Comparison of ENCODE assay signal across 1 cellular context in the genomic region with DNA sequence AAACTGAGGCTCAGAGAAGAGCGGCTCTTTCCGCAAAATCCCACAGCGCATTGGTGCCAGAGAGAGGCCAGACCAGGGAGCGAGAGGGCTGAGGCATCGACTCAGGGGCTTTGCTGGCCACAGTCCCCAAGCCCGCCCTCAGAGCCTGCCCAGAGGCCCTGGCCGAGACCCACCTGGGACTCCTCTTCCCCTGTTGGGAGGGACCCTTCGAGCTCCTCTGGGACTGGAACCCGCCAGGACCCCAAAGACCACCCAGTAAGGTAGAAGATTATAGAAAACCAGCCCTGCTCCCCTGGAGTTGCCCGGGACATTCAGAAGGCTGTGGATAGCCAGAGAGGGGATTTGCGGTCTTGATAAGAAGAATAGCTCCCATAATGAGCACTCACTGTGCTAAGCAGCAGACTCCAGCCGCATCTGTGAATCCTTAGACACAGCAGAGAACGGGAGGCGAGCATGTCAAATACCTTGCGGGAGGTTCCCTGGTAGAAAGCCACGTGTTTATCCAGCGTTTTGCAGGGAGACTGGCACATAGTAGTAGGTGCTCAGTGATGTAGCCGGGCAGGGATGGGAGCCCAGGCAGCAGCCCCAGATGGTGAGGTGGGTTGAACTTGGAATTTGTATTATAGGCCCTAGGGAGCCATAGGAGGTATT.
TF ChIP-seq lines count a peak whose summit lies in the region.

No MANE protein-coding gene starts in this region.

TF ChIP-seq in A549, 52 proteins besides CTCF, POLR2A, EP300 and RAD21 (continued from another document):
- TF ChIP-seq, protein P1, sequence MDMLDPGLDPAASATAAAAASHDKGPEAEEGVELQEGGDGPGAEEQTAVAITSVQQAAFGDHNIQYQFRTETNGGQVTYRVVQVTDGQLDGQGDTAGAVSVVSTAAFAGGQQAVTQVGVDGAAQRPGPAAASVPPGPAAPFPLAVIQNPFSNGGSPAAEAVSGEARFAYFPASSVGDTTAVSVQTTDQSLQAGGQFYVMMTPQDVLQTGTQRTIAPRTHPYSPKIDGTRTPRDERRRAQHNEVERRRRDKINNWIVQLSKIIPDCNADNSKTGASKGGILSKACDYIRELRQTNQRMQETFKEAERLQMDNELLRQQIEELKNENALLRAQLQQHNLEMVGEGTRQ (IDR thresholded peaks at IDR 0.05), result no peak
- TF ChIP-seq SREBF2 (IDR thresholded peaks at IDR 0.05) (no peak), CEBPB (IDR thresholded peaks at IDR 0.05) (no peak), BHLHE40 (IDR thresholded peaks at IDR 0.05; ENCODE audit: low read depth, low read length) (no peak), ZFP36 (IDR thresholded peaks at IDR 0.05; ENCODE audit: borderline replicate concordance, partially characterized antibody) (peak; percentile 21), FOSB (CRISPR knock-in tag; IDR thresholded peaks at IDR 0.05) (no peak), KDM1A (IDR thresholded peaks at IDR 0.05; ENCODE audit: low read depth) (peak; percentile 19; the same call in 1 of the 2 replicates), HEYL (CRISPR knock-in tag; IDR thresholded peaks at IDR 0.05) (no peak), KDM5A (IDR thresholded peaks at IDR 0.05) (no peak), ESRRA (IDR thresholded peaks at IDR 0.05; ENCODE audit: borderline replicate concordance, low read length) (no peak)
- TF ChIP-seq, protein P2, sequence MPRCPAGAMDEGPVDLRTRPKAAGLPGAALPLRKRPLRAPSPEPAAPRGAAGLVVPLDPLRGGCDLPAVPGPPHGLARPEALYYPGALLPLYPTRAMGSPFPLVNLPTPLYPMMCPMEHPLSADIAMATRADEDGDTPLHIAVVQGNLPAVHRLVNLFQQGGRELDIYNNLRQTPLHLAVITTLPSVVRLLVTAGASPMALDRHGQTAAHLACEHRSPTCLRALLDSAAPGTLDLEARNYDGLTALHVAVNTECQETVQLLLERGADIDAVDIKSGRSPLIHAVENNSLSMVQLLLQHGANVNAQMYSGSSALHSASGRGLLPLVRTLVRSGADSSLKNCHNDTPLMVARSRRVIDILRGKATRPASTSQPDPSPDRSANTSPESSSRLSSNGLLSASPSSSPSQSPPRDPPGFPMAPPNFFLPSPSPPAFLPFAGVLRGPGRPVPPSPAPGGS (IDR thresholded peaks at IDR 0.05), result no peak
- TF ChIP-seq, protein P3, sequence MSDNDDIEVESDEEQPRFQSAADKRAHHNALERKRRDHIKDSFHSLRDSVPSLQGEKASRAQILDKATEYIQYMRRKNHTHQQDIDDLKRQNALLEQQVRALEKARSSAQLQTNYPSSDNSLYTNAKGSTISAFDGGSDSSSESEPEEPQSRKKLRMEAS (IDR thresholded peaks at IDR 0.05), result no peak
- TF ChIP-seq, protein P4, sequence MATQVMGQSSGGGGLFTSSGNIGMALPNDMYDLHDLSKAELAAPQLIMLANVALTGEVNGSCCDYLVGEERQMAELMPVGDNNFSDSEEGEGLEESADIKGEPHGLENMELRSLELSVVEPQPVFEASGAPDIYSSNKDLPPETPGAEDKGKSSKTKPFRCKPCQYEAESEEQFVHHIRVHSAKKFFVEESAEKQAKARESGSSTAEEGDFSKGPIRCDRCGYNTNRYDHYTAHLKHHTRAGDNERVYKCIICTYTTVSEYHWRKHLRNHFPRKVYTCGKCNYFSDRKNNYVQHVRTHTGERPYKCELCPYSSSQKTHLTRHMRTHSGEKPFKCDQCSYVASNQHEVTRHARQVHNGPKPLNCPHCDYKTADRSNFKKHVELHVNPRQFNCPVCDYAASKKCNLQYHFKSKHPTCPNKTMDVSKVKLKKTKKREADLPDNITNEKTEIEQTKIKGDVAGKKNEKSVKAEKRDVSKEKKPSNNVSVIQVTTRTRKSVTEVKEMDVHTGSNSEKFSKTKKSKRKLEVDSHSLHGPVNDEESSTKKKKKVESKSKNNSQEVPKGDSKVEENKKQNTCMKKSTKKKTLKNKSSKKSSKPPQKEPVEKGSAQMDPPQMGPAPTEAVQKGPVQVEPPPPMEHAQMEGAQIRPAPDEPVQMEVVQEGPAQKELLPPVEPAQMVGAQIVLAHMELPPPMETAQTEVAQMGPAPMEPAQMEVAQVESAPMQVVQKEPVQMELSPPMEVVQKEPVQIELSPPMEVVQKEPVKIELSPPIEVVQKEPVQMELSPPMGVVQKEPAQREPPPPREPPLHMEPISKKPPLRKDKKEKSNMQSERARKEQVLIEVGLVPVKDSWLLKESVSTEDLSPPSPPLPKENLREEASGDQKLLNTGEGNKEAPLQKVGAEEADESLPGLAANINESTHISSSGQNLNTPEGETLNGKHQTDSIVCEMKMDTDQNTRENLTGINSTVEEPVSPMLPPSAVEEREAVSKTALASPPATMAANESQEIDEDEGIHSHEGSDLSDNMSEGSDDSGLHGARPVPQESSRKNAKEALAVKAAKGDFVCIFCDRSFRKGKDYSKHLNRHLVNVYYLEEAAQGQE (IDR thresholded peaks at IDR 0.05), result no peak
